ENCODE assay signal across 21 cellular contexts in genomic region chr1:190277116-190277515, GRCh38.
"Had no signal": no experiment of that assay in that cellular context is flagged by ENCODE, and none has a peak within 500 bp of the region (broad histone marks: within the 10 kb centered on the region; RNA-seq: fewer than 3 reads in every experiment).

No MANE protein-coding gene starts in this region.

- H3K27ac ChIP-seq: dorsolateral prefrontal cortex, left lung, prostate gland, right atrium auricular region, suprapubic skin, vagina had no signal

- H3K27me3 ChIP-seq: dorsolateral prefrontal cortex, left lung, right atrium auricular region, suprapubic skin, vagina had no signal

- ATAC-seq: left cardiac atrium; left lung; natural killer cell; sciatic nerve; stimulated activated naive CD8-positive, alpha-beta T cell treated with anti-CD3 and anti-CD28 coated beads, Interleukin-15, amount 100 ng/mL, for 72 hours had no signal

- H3K4me1 ChIP-seq: left lung, prostate gland, right atrium auricular region, suprapubic skin, vagina had no signal

- H3K27me3 Mint-ChIP-seq: stimulated activated naive CD8-positive, alpha-beta T cell treated with anti-CD3 and anti-CD28 coated beads, Interleukin-15, amount 100 ng/mL, for 72 hours had no signal

- H3K4me2 ChIP-seq: smooth muscle cell had no signal

- H3K36me3 ChIP-seq: left lung, prostate gland, right atrium auricular region, suprapubic skin, vagina had no signal

- H3K36me3 Mint-ChIP-seq: natural killer cell had no signal

- DNase-seq: dorsolateral prefrontal cortex; effector CD4-positive, alpha-beta T cell; hypothalamus; left cardiac atrium; left lung; mesenchymal stem cell; natural killer cell; nucleus accumbens; stimulated activated CD4-positive, alpha-beta T cell treated with anti-CD3 and anti-CD28 coated beads, Interleukin-12 subunit alpha, Interleukin-12 subunit beta, amount 100 ng/mL, for 4 hours; stimulated activated CD4-positive, alpha-beta T cell treated with anti-CD3 and anti-CD28 coated beads, Interleukin-1b, Interleukin-23, amount 100 ng/mL, for 48 hours; stimulated activated CD4-positive, alpha-beta T cell treated with anti-CD3 and anti-CD28 coated beads, Interleukin-4, amount 100 ng/mL, for 1 hour; stimulated activated CD8-positive, alpha-beta memory T cell treated with anti-CD3 and anti-CD28 coated beads, Interleukin-4, amount 100 ng/mL, for 48 hours; stimulated activated naive CD4-positive, alpha-beta T cell; stimulated activated naive CD8-positive, alpha-beta T cell treated with anti-CD3 and anti-CD28 coated beads, Interleukin-15, amount 100 ng/mL, for 72 hours; trophoblast cell had no signal

- H3K4me3 ChIP-seq: dorsolateral prefrontal cortex, left lung, prostate gland, right atrium auricular region, smooth muscle cell, suprapubic skin, vagina had no signal

- H3K4me1 Mint-ChIP-seq: natural killer cell; stimulated activated naive CD8-positive, alpha-beta T cell treated with anti-CD3 and anti-CD28 coated beads, Interleukin-15, amount 100 ng/mL, for 72 hours had no signal

- H3K4me3 Mint-ChIP-seq: natural killer cell; stimulated activated naive CD8-positive, alpha-beta T cell treated with anti-CD3 and anti-CD28 coated beads, Interleukin-15, amount 100 ng/mL, for 72 hours had no signal

- H3K27ac Mint-ChIP-seq: natural killer cell; stimulated activated naive CD8-positive, alpha-beta T cell treated with anti-CD3 and anti-CD28 coated beads, Interleukin-15, amount 100 ng/mL, for 72 hours had no signal

- H3K9me3 ChIP-seq: left lung, prostate gland, right atrium auricular region, suprapubic skin, vagina had no signal
